ENCODE assay signal across 8 cellular contexts in genomic region chr12:47207829-47208248, GRCh38.
A peak's percentile ranks its signal among the peaks of the same experiment; 100 is the strongest.
DNase-seq lines count a peak whose midpoint lies in the region; ATAC-seq and TF ChIP-seq lines count a peak whose summit lies in the region.

No MANE protein-coding gene starts in this region.

- no peaks in the 10 kb centered on the region for H3K27me3 Mint-ChIP-seq in nephron progenitor cell (ENCODE audit: low read depth, poor library complexity)

- no peak overlapping the region for H2AFZ ChIP-seq in OCI-LY1 (ENCODE audit: low read length)

- no peak for TF ChIP-seq POLR2A in breast epithelium (IDR thresholded peaks at IDR 0.05)

- H3K27ac Mint-ChIP-seq in nephron progenitor cell, result peak overlapping the region; percentile 68

- no peaks in the 10 kb centered on the region for H4K20me1 ChIP-seq in OCI-LY1 (ENCODE audit: insufficient read depth, low read length)

- H3K9me3 ChIP-seq in OCI-LY1 (ENCODE audit: low read length) (no peaks in the 10 kb centered on the region), breast epithelium (no peaks in the 10 kb centered on the region)

- H3K36me3 Mint-ChIP-seq in nephron progenitor cell (ENCODE audit: low read depth), result no peaks in the 10 kb centered on the region

- no peak for DNase-seq in nephron progenitor cell
- no peak for DNase-seq in breast epithelium (ENCODE audit: low spot score in 2 of 2)
- no peak for DNase-seq in NCI-H1092 treated with DMSO at 0.1 percent for 48 hours (lab: John Stamatoyannopoulos, UW)
- DNase-seq in DMS79 treated with DMSO at 0.1 percent for 48 hours (lab: John Stamatoyannopoulos, UW), result no peak
- no peak for DNase-seq in dedifferentiated amniotic fluid mesenchymal stem cell (ENCODE audit: extremely low spot score)

- H3K4me1 ChIP-seq in OCI-LY1 (ENCODE audit: insufficient read depth, low read length, severe bottlenecking) (peaks cover 63% of the 10 kb centered on the region), breast epithelium (no peaks in the 10 kb centered on the region)

- TF ChIP-seq CTCF in OCI-LY1 (IDR thresholded peaks at IDR 0.05; ENCODE audit: low read length) (no peak), nephron progenitor cell (IDR thresholded peaks at IDR 0.05) (no peak), breast epithelium (IDR thresholded peaks at IDR 0.05) (no peak)

- peaks cover 14% of the 10 kb centered on the region for H3K79me2 ChIP-seq in OCI-LY1 (ENCODE audit: insufficient read depth, low read length)

- no peaks in the 10 kb centered on the region for H3K27me3 ChIP-seq in OCI-LY1 (ENCODE audit: insufficient read depth, low read length)
- no peaks in the 10 kb centered on the region for H3K27me3 ChIP-seq in breast epithelium

- intact Hi-C loops in breast epithelium (cut with DNase I; ENCODE audit: low total_unique reads), result no loop called here

- H3K4me2 ChIP-seq in OCI-LY1 (ENCODE audit: low read length), result peak overlapping the region; percentile 58

- peak; percentile 74 for ATAC-seq in GM18907 (IDR thresholded peaks at IDR 0.05; ENCODE audit: unreplicated experiment)
- ATAC-seq in HG02870 (IDR thresholded peaks at IDR 0.05; ENCODE audit: unreplicated experiment), result peak; percentile 80

- H3K27ac ChIP-seq in OCI-LY1 (ENCODE audit: low read depth, low read length, poor library complexity, severe bottlenecking) (peak overlapping the region; percentile 96), breast epithelium (no peak overlapping the region)

- peaks cover 4% of the 10 kb centered on the region for H3K9me3 Mint-ChIP-seq in nephron progenitor cell

- no peak overlapping the region for H3K4me3 Mint-ChIP-seq in nephron progenitor cell

- H3K4me3 ChIP-seq in OCI-LY1 (ENCODE audit: low read depth, low read length, poor library complexity, severe bottlenecking) (peak overlapping the region; percentile 11), breast epithelium (no peak overlapping the region)

- H3K4me1 Mint-ChIP-seq in nephron progenitor cell, result peaks cover 5% of the 10 kb centered on the region

- peaks cover 4% of the 10 kb centered on the region; the same call in 1 of the 2 replicates for H3F3A ChIP-seq in OCI-LY1 (ENCODE audit: insufficient read depth, low read length)

- H3K9me2 ChIP-seq in OCI-LY1 (ENCODE audit: low read depth, low read length), result no peaks in the 10 kb centered on the region

- peak overlapping the region; percentile 11 for H3K9ac ChIP-seq in OCI-LY1 (ENCODE audit: low read length)

- peaks cover 65% of the 10 kb centered on the region for H3K36me3 ChIP-seq in OCI-LY1 (ENCODE audit: insufficient read depth, low read length)
- no peaks in the 10 kb centered on the region for H3K36me3 ChIP-seq in breast epithelium
